ENCODE assay signal across 22 cellular contexts in genomic region chr17:78678711-78679110, GRCh38.
A peak's percentile ranks its signal among the peaks of the same experiment; 100 is the strongest.
DNase-seq lines count a peak whose midpoint lies in the region; ATAC-seq and TF ChIP-seq lines count a peak whose summit lies in the region.
"Had no signal": no experiment of that assay in that cellular context is flagged by ENCODE, and none has a peak within 500 bp of the region (broad histone marks: within the 10 kb centered on the region; RNA-seq: fewer than 3 reads in every experiment).

No MANE protein-coding gene starts in this region.

- no peak for DNase-seq in activated naive CD4-positive, alpha-beta T cell treated with anti-CD3 and anti-CD28 coated beads, Interleukin-2, amount 10 ng/mL, durations not matched to agents 7 days and 5 days
- DNase-seq in memory B cell (ENCODE audit: low spot score in 2 of 2) (no peak), spleen (peak; percentile 12), left lobe of liver (ENCODE audit: low spot score) (no peak)
- no peak for DNase-seq in activated CD4-positive, CD25-positive, alpha-beta regulatory T cell treated with anti-CD3 and anti-CD28 coated beads, Interleukin-2, amount 50 U/mL, for 72 hours
- no peak for DNase-seq in activated CD4-positive, alpha-beta T cell treated with anti-CD3 and anti-CD28 coated beads for 48 hours
- DNase-seq: ACHN; activated CD4-positive, alpha-beta T cell treated with anti-CD3 and anti-CD28 coated beads for 36 hours; amniotic stem cell; H7; KBM-7; NCI-H510A treated with DMSO at 0.1 percent for 48 hours; NK-92 treated with Interleukin-12 subunit alpha and Interleukin-12 subunit beta, amount 100 ng/mL, for 24 hours; PC-9; SHP77 treated with DMSO at 0.1 percent for 48 hours; stimulated activated CD4-positive, alpha-beta T cell treated with anti-CD3 and anti-CD28 coated beads, Interleukin-4, amount 100 ng/mL, for 1 hour; stimulated activated naive CD4-positive, alpha-beta T cell had no signal

- CTCF ChIA-PET in activated naive CD4-positive, alpha-beta T cell treated with anti-CD3 and anti-CD28 coated beads, Interleukin-2, amount 10 ng/mL, durations not matched to agents 7 days and 5 days (lab: Charles Lee), result interaction anchor here (1.0 kb wide), 1 partner anchor 13 kb away, joined by 3 read pairs; no protein-coding TSS in a partner anchor

- H3K36me3 Mint-ChIP-seq in activated naive CD4-positive, alpha-beta T cell treated with anti-CD3 and anti-CD28 coated beads, Interleukin-2, amount 50 U/mL, for 24 hours, result peaks cover 13% of the 10 kb centered on the region
- peaks cover 86% of the 10 kb centered on the region for H3K36me3 Mint-ChIP-seq in activated naive CD4-positive, alpha-beta T cell treated with anti-CD3 and anti-CD28 coated beads, Interleukin-2, amount 10 ng/mL, durations not matched to agents 7 days and 5 days
- no peaks in the 10 kb centered on the region for H3K36me3 Mint-ChIP-seq in activated naive CD8-positive, alpha-beta T cell
- H3K36me3 Mint-ChIP-seq in memory B cell, result peaks cover 30% of the 10 kb centered on the region

- no peak for ATAC-seq in memory B cell (ENCODE audit: low read depth)
- no peak for ATAC-seq in left lobe of liver
- ATAC-seq: activated CD4-positive, alpha-beta T cell treated with anti-CD3 and anti-CD28 coated beads for 36 hours had no signal

- H3K9me3 Mint-ChIP-seq in activated naive CD4-positive, alpha-beta T cell treated with anti-CD3 and anti-CD28 coated beads, Interleukin-2, amount 50 U/mL, for 24 hours, result no peaks in the 10 kb centered on the region
- no peaks in the 10 kb centered on the region for H3K9me3 Mint-ChIP-seq in activated naive CD4-positive, alpha-beta T cell treated with anti-CD3 and anti-CD28 coated beads, Interleukin-2, amount 10 ng/mL, durations not matched to agents 7 days and 5 days
- H3K9me3 Mint-ChIP-seq in activated naive CD8-positive, alpha-beta T cell (ENCODE audit: low read depth), result no peaks in the 10 kb centered on the region
- H3K9me3 Mint-ChIP-seq in memory B cell, result no peaks in the 10 kb centered on the region

- H3K36me3 ChIP-seq in spleen, result peaks cover 9 to 100% (median 79%) of the 10 kb centered on the region in 6 donors

- H3K4me3 Mint-ChIP-seq in activated naive CD4-positive, alpha-beta T cell treated with anti-CD3 and anti-CD28 coated beads, Interleukin-2, amount 50 U/mL, for 24 hours, result no peak overlapping the region
- H3K4me3 Mint-ChIP-seq in activated naive CD4-positive, alpha-beta T cell treated with anti-CD3 and anti-CD28 coated beads, Interleukin-2, amount 10 ng/mL, durations not matched to agents 7 days and 5 days, result no peak overlapping the region
- no peak overlapping the region for H3K4me3 Mint-ChIP-seq in activated naive CD8-positive, alpha-beta T cell
- no peak overlapping the region for H3K4me3 Mint-ChIP-seq in memory B cell
- H3K4me3 Mint-ChIP-seq: activated CD4-positive, alpha-beta T cell treated with anti-CD3 and anti-CD28 coated beads for 36 hours had no signal

- peak overlapping the region; percentile 53 for H3K27ac Mint-ChIP-seq in activated naive CD4-positive, alpha-beta T cell treated with anti-CD3 and anti-CD28 coated beads, Interleukin-2, amount 50 U/mL, for 24 hours
- H3K27ac Mint-ChIP-seq in activated naive CD4-positive, alpha-beta T cell treated with anti-CD3 and anti-CD28 coated beads, Interleukin-2, amount 10 ng/mL, durations not matched to agents 7 days and 5 days, result no peak overlapping the region
- peak overlapping the region; percentile 70 for H3K27ac Mint-ChIP-seq in activated naive CD8-positive, alpha-beta T cell
- H3K27ac Mint-ChIP-seq in memory B cell, result peak overlapping the region; percentile 68
- H3K27ac Mint-ChIP-seq: activated CD4-positive, alpha-beta T cell treated with anti-CD3 and anti-CD28 coated beads for 36 hours had no signal

- no peak for TF ChIP-seq CTCF in spleen (IDR thresholded peaks at IDR 0.05 in 8 of 11, conservative IDR thresholded peaks at IDR 0.05 in 3 of 11)

- no peak overlapping the region for H3K27ac ChIP-seq in spleen
- H3K27ac ChIP-seq: cardiac muscle cell, PC-9, thoracic aorta had no signal

- no peaks in the 10 kb centered on the region for H3K27me3 Mint-ChIP-seq in activated naive CD4-positive, alpha-beta T cell treated with anti-CD3 and anti-CD28 coated beads, Interleukin-2, amount 50 U/mL, for 24 hours
- no peaks in the 10 kb centered on the region for H3K27me3 Mint-ChIP-seq in activated naive CD4-positive, alpha-beta T cell treated with anti-CD3 and anti-CD28 coated beads, Interleukin-2, amount 10 ng/mL, durations not matched to agents 7 days and 5 days
- H3K27me3 Mint-ChIP-seq in activated naive CD8-positive, alpha-beta T cell, result no peaks in the 10 kb centered on the region
- H3K27me3 Mint-ChIP-seq in memory B cell, result no peaks in the 10 kb centered on the region
- H3K27me3 Mint-ChIP-seq: activated CD4-positive, alpha-beta T cell treated with anti-CD3 and anti-CD28 coated beads for 36 hours had no signal

- peaks cover 4% of the 10 kb centered on the region for H3K4me1 Mint-ChIP-seq in activated naive CD4-positive, alpha-beta T cell treated with anti-CD3 and anti-CD28 coated beads, Interleukin-2, amount 50 U/mL, for 24 hours
- peaks cover 2% of the 10 kb centered on the region for H3K4me1 Mint-ChIP-seq in activated naive CD4-positive, alpha-beta T cell treated with anti-CD3 and anti-CD28 coated beads, Interleukin-2, amount 10 ng/mL, durations not matched to agents 7 days and 5 days
- H3K4me1 Mint-ChIP-seq in activated naive CD8-positive, alpha-beta T cell (ENCODE audit: low read depth), result no peaks in the 10 kb centered on the region
- peaks cover 6% of the 10 kb centered on the region for H3K4me1 Mint-ChIP-seq in memory B cell
- H3K4me1 Mint-ChIP-seq: activated CD4-positive, alpha-beta T cell treated with anti-CD3 and anti-CD28 coated beads for 36 hours had no signal

- TF ChIP-seq POLR2A in spleen (IDR thresholded peaks at IDR 0.05), result no peak

- H3K4me3 ChIP-seq in spleen, result no peak overlapping the region
- H3K4me3 ChIP-seq: cardiac muscle cell, lung, PC-9, thoracic aorta had no signal

- intact Hi-C loops in spleen (cut with DNase I; ENCODE audit: low total_unique reads), result no loop called here

- 97 to 100% (median 99%) methylated on average over 6 of the region's 6 CpGs for WGBS in spleen, 5 donors

- peaks cover 0 to 11% (median 4%) of the 10 kb centered on the region in 6 donors for H3K4me1 ChIP-seq in spleen

- no peaks in the 10 kb centered on the region for H3K9me3 ChIP-seq in spleen
- H3K9me3 ChIP-seq: thoracic aorta had no signal

- no peaks in the 10 kb centered on the region for H3K27me3 ChIP-seq in spleen (replicated peaks in 1 of 7)
- H3K27me3 ChIP-seq: cardiac muscle cell had no signal
